28 cellular contexts compared by ENCODE assay signal in the genomic region with DNA sequence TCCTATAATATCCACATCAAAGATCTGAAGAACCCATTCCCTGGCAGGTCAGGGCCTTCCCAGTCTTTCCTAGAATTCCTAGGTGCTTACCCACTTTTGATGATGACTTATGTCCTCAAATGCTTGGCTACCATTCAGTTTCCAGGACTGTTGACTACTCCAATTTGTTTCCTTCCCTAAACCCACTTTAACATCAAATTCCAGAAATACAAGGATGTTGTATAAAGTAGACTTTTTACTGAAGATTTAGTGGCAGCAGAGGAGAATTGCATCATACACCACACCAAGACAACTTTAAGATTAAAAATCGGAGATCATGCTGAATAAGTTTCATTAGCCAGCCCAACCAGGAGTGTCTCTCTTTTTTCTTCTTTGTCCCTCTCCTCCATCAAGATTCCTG.
A peak's percentile ranks its signal among the peaks of the same experiment; 100 is the strongest.
DNase-seq lines count a peak whose midpoint lies in the region; TF ChIP-seq lines count a peak whose summit lies in the region.
"Had no signal": no experiment of that assay in that cellular context is flagged by ENCODE, and none has a peak within 500 bp of the region (broad histone marks: within the 10 kb centered on the region; RNA-seq: fewer than 3 reads in every experiment).

No MANE protein-coding gene starts in this region.

- 0 out of 2 replicates have a peak, but pooled peaks have one; percentile 11 for TF ChIP-seq CTCF in HFFc6 (IDR thresholded peaks at IDR 0.05)
- TF ChIP-seq CTCF in MCF 10A (IDR thresholded peaks at IDR 0.05; ENCODE audit: unreplicated experiment), result no peak

- H3K27me3 Mint-ChIP-seq in HFFc6 (ENCODE audit: insufficient read depth) (peaks cover 11% of the 10 kb centered on the region; the same call in 1 of the 2 replicates), MCF 10A (ENCODE audit: insufficient read depth, unreplicated experiment) (no peaks in the 10 kb centered on the region)
- H3K27me3 Mint-ChIP-seq: effector memory CD8-positive, alpha-beta T cell had no signal

- H3K9me3 ChIP-seq in adipocyte (ENCODE audit: control insufficient read depth, low read length), result no peaks in the 10 kb centered on the region
- H3K9me3 ChIP-seq: adrenal gland, breast epithelium, lower lobe of right lung, neutrophil, SJCRH30, upper lobe of left lung had no signal

- H3K9ac ChIP-seq in adipocyte (ENCODE audit: low read length), result no peak overlapping the region

- no peak overlapping the region for H3K4me3 ChIP-seq in adipocyte (ENCODE audit: low read length)
- H3K4me3 ChIP-seq: adrenal gland, breast epithelium, coronary artery, GM12878, K562, lower lobe of right lung, SJCRH30, upper lobe of left lung had no signal

- no peaks in the 10 kb centered on the region for H3K36me3 ChIP-seq in adipocyte (ENCODE audit: control insufficient read depth, insufficient read depth, low read length, severe bottlenecking)
- H3K36me3 ChIP-seq: adrenal gland, breast epithelium, lower lobe of right lung, neutrophil, SJCRH30, upper lobe of left lung had no signal

- no TSS peak for BruUV-seq in MCF 10A (replicated peaks; lab: Mats Ljungman, UMichigan)

- H3K9me3 Mint-ChIP-seq in HFFc6, result no peaks in the 10 kb centered on the region
- peaks cover 14% of the 10 kb centered on the region for H3K9me3 Mint-ChIP-seq in MCF 10A (ENCODE audit: unreplicated experiment)

- H3K4me1 Mint-ChIP-seq in HFFc6 (ENCODE audit: low read depth), result peaks cover 80% of the 10 kb centered on the region
- peaks cover 23% of the 10 kb centered on the region for H3K4me1 Mint-ChIP-seq in MCF 10A (ENCODE audit: insufficient read depth, unreplicated experiment)

- H3K27ac Mint-ChIP-seq in HFFc6 (peak overlapping the region; percentile 86), MCF 10A (ENCODE audit: low read depth, unreplicated experiment) (no peak overlapping the region)
- H3K27ac Mint-ChIP-seq: effector memory CD8-positive, alpha-beta T cell; T-helper 1 cell treated with Interleukin-12 subunit alpha and Interleukin-12 subunit beta and Interleukin-4 antibody, amounts not matched to agents 30 μg/mL and 1 μg/mL, for 36 hours had no signal

- no peaks in the 10 kb centered on the region for H3K27me3 ChIP-seq in adipocyte (replicated peaks; ENCODE audit: control insufficient read depth, insufficient read depth, low read length)
- H3K27me3 ChIP-seq: adrenal gland, breast epithelium, neutrophil, SJCRH30, upper lobe of left lung had no signal

- intact Hi-C loops in MCF 10A (cut with micrococcal nuclease), result no loop called here

- H3K4me1 ChIP-seq in adipocyte (ENCODE audit: control insufficient read depth, insufficient read depth, low read length), result peaks cover 18% of the 10 kb centered on the region
- H3K4me1 ChIP-seq: adrenal gland, breast epithelium, lower lobe of right lung, SJCRH30, upper lobe of left lung had no signal

- H3K4me3 Mint-ChIP-seq in HFFc6 (peak overlapping the region; percentile 64), MCF 10A (ENCODE audit: unreplicated experiment) (no peak overlapping the region)
- H3K4me3 Mint-ChIP-seq: effector memory CD8-positive, alpha-beta T cell; T-helper 1 cell treated with Interleukin-12 subunit alpha and Interleukin-12 subunit beta and Interleukin-4 antibody, amounts not matched to agents 30 μg/mL and 1 μg/mL, for 36 hours had no signal

- CTCF ChIA-PET in MCF 10A (lab: Yijun Ruan, JAX), result interaction anchor here (0.9 kb wide), 1 partner anchor 510 kb away, joined by 3 read pairs; no protein-coding TSS in a partner anchor

- DNase-seq in A172 (ENCODE audit: low spot score) (peak; percentile 74), HFFc6 (peak; percentile 36), adipocyte (ENCODE audit: low read depth) (peak; percentile 18), kidney tubule cell (ENCODE audit: low spot score) (peak; percentile 43), MCF 10A (ENCODE audit: unreplicated experiment) (no peak), iPS-NIHi11 (ENCODE audit: low spot score) (no peak), NCI-H187 treated with DMSO at 0.1 percent for 48 hours (lab: John Stamatoyannopoulos, UW) (no peak), NCI-H82 treated with DMSO at 0.1 percent for 48 hours (lab: John Stamatoyannopoulos, UW; ENCODE audit: unreplicated experiment) (no peak)
- DNase-seq: 8988T; activated CD8-positive, alpha-beta memory T cell treated with anti-CD3 and anti-CD28 coated beads for 24 hours; activated naive CD4-positive, alpha-beta T cell; activated T-cell treated with anti-CD3 and anti-CD28 coated beads, Interleukin-2, amount 50 U/mL, for 48 hours; adrenal gland; DMS79; effector memory CD8-positive, alpha-beta T cell; kidney; lower lobe of right lung; NCI-H1436; SJCRH30; small intestine; stimulated activated CD4-positive, alpha-beta T cell treated with anti-CD3 and anti-CD28 coated beads, Interleukin-2, amount 100 ng/mL, for 24 hours; upper lobe of left lung had no signal

- POLR2A ChIA-PET in MCF 10A (lab: Yijun Ruan, JAX), result no interaction called here

- H3K36me3 Mint-ChIP-seq in HFFc6 (ENCODE audit: low read depth) (peaks cover 61% of the 10 kb centered on the region), MCF 10A (ENCODE audit: insufficient read depth, unreplicated experiment) (no peaks in the 10 kb centered on the region)

Comparison
In these comparisons a context has a peak if more than half of its experiments do, and no peak if none do; other contexts are left out.
1. DNase-seq: peak in A172 (single experiment), HFFc6 (single experiment), adipocyte (single experiment) and kidney tubule cell (single experiment); none in MCF 10A (single experiment), iPS-NIHi11 (single experiment), NCI-H187 treated with DMSO at 0.1 percent for 48 hours (single experiment) and NCI-H82 treated with DMSO at 0.1 percent for 48 hours (single experiment).